ENCODE assay signal across 9 cellular contexts in the genomic region with DNA sequence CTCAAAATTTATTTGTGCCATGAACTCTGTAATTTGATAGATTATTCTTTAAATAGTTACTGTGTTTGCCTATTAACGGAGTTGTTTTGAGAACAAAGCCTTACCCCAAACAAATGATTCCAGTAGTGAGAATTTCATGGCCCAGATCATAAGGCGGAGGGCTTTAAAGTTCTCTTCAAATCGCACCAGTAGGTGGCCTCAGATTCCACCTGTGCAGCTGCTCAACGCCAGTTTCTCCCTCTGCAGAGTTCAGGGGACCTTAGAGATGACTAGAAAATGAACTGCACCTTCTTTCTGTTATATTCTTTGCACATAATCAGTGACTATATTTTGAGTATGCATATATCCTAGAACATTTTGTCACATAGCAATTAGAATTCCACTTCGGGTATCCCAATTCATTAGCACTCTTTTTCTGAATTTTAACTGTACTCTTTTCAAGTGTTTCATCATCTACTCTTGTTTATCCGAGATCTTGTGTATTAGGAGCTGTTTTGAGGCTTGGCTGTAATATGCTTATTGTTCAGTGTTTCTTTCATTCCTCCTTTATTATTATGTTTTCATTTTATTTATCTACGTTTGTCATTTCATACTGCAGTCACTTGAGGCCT.
DNase-seq lines count a peak whose midpoint lies in the region; ATAC-seq and TF ChIP-seq lines count a peak whose summit lies in the region.
"Had no signal": no experiment of that assay in that cellular context is flagged by ENCODE, and none has a peak within 500 bp of the region (broad histone marks: within the 10 kb centered on the region; RNA-seq: fewer than 3 reads in every experiment).

No MANE protein-coding gene starts in this region.

- TF ChIP-seq POLR2A in stomach (IDR thresholded peaks at IDR 0.05) (no peak), suprapubic skin (IDR thresholded peaks at IDR 0.05) (no peak)

- H3K36me3 ChIP-seq in stomach (no peaks in the 10 kb centered on the region), suprapubic skin (no peaks in the 10 kb centered on the region)

- WGBS in stomach, 5 donors, result 42 to 53% (median 44%) methylated on average over 7 of the region's 7 CpGs
- WGBS in suprapubic skin, result 45% methylated on average over 7 of the region's 7 CpGs

- H3K27me3 ChIP-seq in HL-60 (ENCODE audit: insufficient read depth, poor library complexity, severe bottlenecking) (no peaks in the 10 kb centered on the region), stomach (no peaks in the 10 kb centered on the region), suprapubic skin (no peaks in the 10 kb centered on the region)

- H3K27ac ChIP-seq in HL-60 (replicated peaks), result no peak overlapping the region
- H3K27ac ChIP-seq in stomach, result no peak overlapping the region
- H3K27ac ChIP-seq in suprapubic skin, result no peak overlapping the region

- no peaks in the 10 kb centered on the region for H3K9me3 ChIP-seq in stomach
- H3K9me3 ChIP-seq in suprapubic skin, result no peaks in the 10 kb centered on the region

- H3K4me3 ChIP-seq in HL-60 (replicated peaks; ENCODE audit: insufficient read depth, low read length), result no peak overlapping the region
- no peak overlapping the region for H3K4me3 ChIP-seq in fibroblast of pulmonary artery (replicated peaks; ENCODE audit: low read depth, low read length)
- H3K4me3 ChIP-seq in stomach, result no peak overlapping the region
- H3K4me3 ChIP-seq in suprapubic skin, result no peak overlapping the region

- intact Hi-C loops in stomach (cut with DNase I; ENCODE audit: low total_unique reads), result no loop called here

- peak; percentile 36 for TF ChIP-seq CTCF in HL-60 (IDR thresholded peaks at IDR 0.05; ENCODE audit: insufficient read depth, low read length)
- TF ChIP-seq CTCF in fibroblast of pulmonary artery (IDR thresholded peaks at IDR 0.05; ENCODE audit: low read length, missing control alignments), result peak; percentile 73
- peak in 4 of 7 experiments; percentile 24 to 39 (median 28) for TF ChIP-seq CTCF in stomach (IDR thresholded peaks at IDR 0.05)
- peak in 1 of 2 donors; percentile 25 for TF ChIP-seq CTCF in suprapubic skin (IDR thresholded peaks at IDR 0.05)

- ATAC-seq in HG02642 (IDR thresholded peaks at IDR 0.05; ENCODE audit: poor library complexity, unreplicated experiment), result no peak
- ATAC-seq: naive thymus-derived CD4-positive, alpha-beta T cell had no signal

- no peak for TF ChIP-seq EP300 in stomach (IDR thresholded peaks at IDR 0.05)
- TF ChIP-seq EP300 in suprapubic skin (IDR thresholded peaks at IDR 0.05), result no peak

- H3K4me1 ChIP-seq in stomach, result peaks cover 0 to 8% (median 0%) of the 10 kb centered on the region in 4 donors
- peaks cover 3% of the 10 kb centered on the region for H3K4me1 ChIP-seq in suprapubic skin

- peak; percentile 15 for DNase-seq in EL
- DNase-seq in HL-60 (ENCODE audit: low read depth in 1 of 2, low spot score in 1 of 2), result peak in 1 of 2 experiments; percentile 20
- DNase-seq in RPMI7951 (ENCODE audit: low read depth), result peak; percentile 29
- peak; percentile 64 for DNase-seq in fibroblast of pulmonary artery (ENCODE audit: low read depth)
- DNase-seq in stomach, result peak; percentile 28
- no peak for DNase-seq in effector CD8-positive, alpha-beta T cell (lab: John Stamatoyannopoulos, UW)
- no peak for DNase-seq in suprapubic skin (ENCODE audit: low spot score in 2 of 2)

Comparison
In these comparisons a context has a peak if more than half of its experiments do, and no peak if none do; other contexts are left out.
1. DNase-seq: peak in EL (single experiment), RPMI7951 (single experiment), fibroblast of pulmonary artery (single experiment) and stomach (single experiment); none in effector CD8-positive, alpha-beta T cell (single experiment) and suprapubic skin (0 of 2).